In genomic region chr3:83523470-83524073, GRCh38 we compare ENCODE assay signal across 8 cellular contexts.
DNase-seq lines count a peak whose midpoint lies in the region; ATAC-seq and TF ChIP-seq lines count a peak whose summit lies in the region.

No MANE protein-coding gene starts in this region.

- H3K4me3 Mint-ChIP-seq in Caco-2 (ENCODE audit: unreplicated experiment) (no peak overlapping the region), T-helper 17 cell (no peak overlapping the region), T-cell (no peak overlapping the region)

- TF ChIP-seq POLR2A in right lobe of liver (IDR thresholded peaks at IDR 0.05), result no peak

- peak; percentile 88 for ATAC-seq in GM19351 (IDR thresholded peaks at IDR 0.05; ENCODE audit: unreplicated experiment)
- ATAC-seq in HG03442 (IDR thresholded peaks at IDR 0.05; ENCODE audit: unreplicated experiment), result peak; percentile 79
- ATAC-seq in right lobe of liver, result peak; percentile 96 to 98 (median 98)
- no peak for ATAC-seq in T-helper 17 cell
- ATAC-seq in T-cell (replicated peaks in 1 of 4), result no peak

- POLR2A ChIA-PET in Caco-2 (lab: Charles Lee), result no interaction called here
- POLR2A ChIA-PET in T-cell (lab: Charles Lee), result no interaction called here

- H3K36me3 Mint-ChIP-seq in Caco-2 (ENCODE audit: insufficient read depth, unreplicated experiment), result no peaks in the 10 kb centered on the region
- H3K36me3 Mint-ChIP-seq in T-helper 17 cell (ENCODE audit: low read depth), result no peaks in the 10 kb centered on the region
- H3K36me3 Mint-ChIP-seq in T-cell, result no peaks in the 10 kb centered on the region

- BruUV-seq in Caco-2 (replicated peaks; lab: Mats Ljungman, UMichigan), result no TSS peak

- TF ChIP-seq CTCF in Caco-2 (IDR thresholded peaks at IDR 0.05; ENCODE audit: insufficient read depth in 1 of 2, low read depth in 1 of 2, low read length in 1 of 2, severe bottlenecking in 1 of 2, unreplicated experiment in 1 of 2), result peak; percentile 55 to 66
- peak; percentile 42 for TF ChIP-seq CTCF in cardiac fibroblast (IDR thresholded peaks at IDR 0.05; ENCODE audit: low read depth, low read length)
- TF ChIP-seq CTCF in right lobe of liver (IDR thresholded peaks at IDR 0.05), result peak; percentile 51 to 71 (median 55)

- no peak overlapping the region for H3K27ac ChIP-seq in right lobe of liver

- no peak overlapping the region for H3K27ac Mint-ChIP-seq in Caco-2 (ENCODE audit: unreplicated experiment)
- H3K27ac Mint-ChIP-seq in T-helper 17 cell, result no peak overlapping the region
- no peak overlapping the region for H3K27ac Mint-ChIP-seq in T-cell

- no peaks in the 10 kb centered on the region for H3K27me3 Mint-ChIP-seq in Caco-2 (ENCODE audit: insufficient read depth, unreplicated experiment)
- H3K27me3 Mint-ChIP-seq in T-helper 17 cell, result no peaks in the 10 kb centered on the region
- no peaks in the 10 kb centered on the region for H3K27me3 Mint-ChIP-seq in T-cell

- H3K4me3 ChIP-seq in Caco-2 (ENCODE audit: low read depth, low read length) (no peak overlapping the region), cardiac fibroblast (replicated peaks in 1 of 2; ENCODE audit: low read depth in 2 of 2, low read length in 2 of 2) (no peak overlapping the region), right lobe of liver (no peak overlapping the region)

- CTCF ChIA-PET in Caco-2 (lab: Charles Lee), result no interaction called here
- CTCF ChIA-PET in T-cell (lab: Charles Lee), result no interaction called here

- H3K36me3 ChIP-seq in Caco-2 (ENCODE audit: control insufficient read depth, insufficient read depth, low read length), result no peaks in the 10 kb centered on the region
- H3K36me3 ChIP-seq in right lobe of liver, result no peaks in the 10 kb centered on the region

- H3K9me3 Mint-ChIP-seq in Caco-2 (ENCODE audit: unreplicated experiment), result no peaks in the 10 kb centered on the region
- peaks cover 0 to 2% (median 0%) of the 10 kb centered on the region in 3 donors for H3K9me3 Mint-ChIP-seq in T-cell

- H3K9me3 ChIP-seq in Caco-2 (no peaks in the 10 kb centered on the region), right lobe of liver (no peaks in the 10 kb centered on the region), T-helper 17 cell (ENCODE audit: control insufficient read depth, low read length, poor library complexity, severe bottlenecking) (no peaks in the 10 kb centered on the region)

- intact Hi-C loops in Caco-2 (cut with micrococcal nuclease; ENCODE audit: unreplicated experiment) (loop anchor here (1.0 to 10.0 kb wide), 4 partner anchors 289 to 1613 kb away; no protein-coding TSS in a partner anchor), right lobe of liver (cut with DNase I) (no loop called here)

- DNase-seq in Caco-2 (peak; percentile 58 to 62), NCI-H748 (lab: John Stamatoyannopoulos, UW; ENCODE audit: unreplicated experiment) (peak; percentile 73), cardiac fibroblast (ENCODE audit: low read depth in 2 of 2) (peak; percentile 24 to 53), right lobe of liver (peak in 1 of 3 donors; percentile 59), T-helper 17 cell (no peak), T-cell (no peak)

- 4% methylated on average over 7 of the region's 7 CpGs for WGBS in right lobe of liver (ENCODE audit: insufficient coverage, low coverage, low lambda C conversion rate, missing lambda C conversion rate)

- H3K4me1 Mint-ChIP-seq in Caco-2 (ENCODE audit: low read depth, unreplicated experiment) (no peaks in the 10 kb centered on the region), T-helper 17 cell (no peaks in the 10 kb centered on the region), T-cell (no peaks in the 10 kb centered on the region)

- H3K4me1 ChIP-seq in Caco-2, result no peaks in the 10 kb centered on the region
- H3K4me1 ChIP-seq in right lobe of liver, result no peaks in the 10 kb centered on the region

- H3K27me3 ChIP-seq in Caco-2 (replicated peaks; ENCODE audit: control insufficient read depth, insufficient read depth, low read length), result no peaks in the 10 kb centered on the region
- no peaks in the 10 kb centered on the region for H3K27me3 ChIP-seq in right lobe of liver

Comparison
In these comparisons a context has a peak if more than half of its experiments do, and no peak if none do; other contexts are left out.
1. DNase-seq: peak in Caco-2 (2 of 2), NCI-H748 (single experiment) and cardiac fibroblast (2 of 2); none in T-helper 17 cell (0 of 3) and T-cell (0 of 34).
2. ATAC-seq: peak in GM19351 (single experiment), HG03442 (single experiment) and right lobe of liver (4 of 4); none in T-helper 17 cell (single experiment) and T-cell (0 of 4).
3. Peak in every context shown above with its lines, with median percentiles within 50 percentile points of each other: CTCF ChIP-seq.